20 cellular contexts compared by ENCODE assay signal in the genomic region with DNA sequence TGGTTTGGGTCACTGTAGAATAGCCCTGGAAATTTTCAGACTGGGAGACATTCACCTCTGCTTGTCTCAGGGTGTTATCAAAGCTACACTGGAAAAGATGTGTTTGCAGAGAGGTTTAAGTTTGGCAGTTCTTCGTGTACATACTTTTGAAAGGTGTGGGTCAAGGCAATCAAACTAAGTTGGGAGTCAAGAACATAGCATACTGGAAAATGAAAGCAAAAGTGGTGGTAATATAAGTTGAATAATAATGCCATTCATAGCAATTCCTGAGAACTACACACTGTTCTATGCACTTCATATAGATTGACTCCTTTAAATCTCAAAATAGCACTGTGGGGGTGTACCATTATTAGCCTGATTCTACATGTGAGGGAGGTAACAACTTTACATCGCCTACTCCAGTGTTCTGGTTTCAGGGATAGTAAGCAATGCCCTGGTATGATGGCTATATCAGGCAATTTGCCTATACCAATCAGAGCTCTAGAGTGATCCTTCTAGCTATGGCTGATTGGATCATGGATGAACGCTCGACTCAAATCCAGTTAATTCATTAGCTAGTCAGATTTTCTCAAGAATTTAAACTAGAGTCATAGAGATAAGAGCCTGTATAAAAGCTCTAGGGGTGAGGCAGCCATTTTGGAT. TPM values are rescaled to one million over a fixed set of nuclear protein-coding genes. Genes with fewer than 3 reads are reported as not detected.
DNase-seq lines count a peak whose midpoint lies in the region; ATAC-seq, FAIRE-seq and TF ChIP-seq lines count a peak whose summit lies in the region.
"Had no signal": no experiment of that assay in that cellular context is flagged by ENCODE, and none has a peak within 500 bp of the region (broad histone marks: within the 10 kb centered on the region; RNA-seq: fewer than 3 reads in every experiment).

No MANE protein-coding gene starts in this region.

- no peaks in the 10 kb centered on the region for H3K9me3 ChIP-seq in Karpas-422 (ENCODE audit: low read length)
- H3K9me3 ChIP-seq: right atrium auricular region, thyroid gland had no signal

- H3K36me3 ChIP-seq in Karpas-422 (ENCODE audit: insufficient read depth, low read length): no peaks in the 10 kb centered on the region
- H3K36me3 ChIP-seq: right atrium auricular region, thyroid gland, WERI-Rb-1 had no signal

- no peak for TF ChIP-seq CTCF in omental fat pad (IDR thresholded peaks at IDR 0.05)

- H3K79me2 ChIP-seq in Karpas-422 (ENCODE audit: low read length): no peaks in the 10 kb centered on the region

- no peak overlapping the region for H3K27ac ChIP-seq in Karpas-422 (ENCODE audit: low read length)
- H3K27ac ChIP-seq: right atrium auricular region, thyroid gland, WERI-Rb-1 had no signal

- intact Hi-C loops in activated T-helper 2 cell treated with anti-CD3 and anti-CD28 coated beads, Interferon-gamma antibody, Interleukin-2, Interleukin-4, amounts not matched to agents 10 μg/mL and 5 μg/mL and 100 μg/mL, durations not matched to agents 14 hours and 24 hours and 36 hours (cut with micrococcal nuclease): no loop called here

- peak; percentile 23 for FAIRE-seq in GM12891 (lab: Jason Lieb, UNC)
- FAIRE-seq: astrocyte, H54, HTR-8/SVneo had no signal

- no peak overlapping the region for H3K4me3 Mint-ChIP-seq in activated T-helper 2 cell treated with anti-CD3 and anti-CD28 coated beads, Interferon-gamma antibody, Interleukin-2, Interleukin-4, amounts not matched to agents 10 μg/mL and 5 μg/mL and 100 μg/mL, durations not matched to agents 14 hours and 24 hours and 36 hours (ENCODE audit: low read depth)
- no peak overlapping the region for H3K4me3 Mint-ChIP-seq in stimulated activated memory B cell treated with anti-CD40 and anti-IgM and Interleukin-4, amounts not matched to agents 10 μg/mL and 1 μg/mL and 100 μg/mL, for 72 hours

- H4K20me1 ChIP-seq in Karpas-422 (ENCODE audit: insufficient read depth, low read depth, low read length): no peaks in the 10 kb centered on the region

- H3K4me1 ChIP-seq in Karpas-422 (ENCODE audit: low read length): peaks cover 67% of the 10 kb centered on the region
- H3K4me1 ChIP-seq: right atrium auricular region, thyroid gland had no signal

- H3K36me3 Mint-ChIP-seq in activated T-helper 2 cell treated with anti-CD3 and anti-CD28 coated beads, Interferon-gamma antibody, Interleukin-2, Interleukin-4, amounts not matched to agents 10 μg/mL and 5 μg/mL and 100 μg/mL, durations not matched to agents 14 hours and 24 hours and 36 hours (ENCODE audit: low read depth): peaks cover 5% of the 10 kb centered on the region
- H3K36me3 Mint-ChIP-seq in stimulated activated memory B cell treated with anti-CD40 and anti-IgM and Interleukin-4, amounts not matched to agents 10 μg/mL and 1 μg/mL and 100 μg/mL, for 72 hours: no peaks in the 10 kb centered on the region

- H3K4me1 Mint-ChIP-seq in activated T-helper 2 cell treated with anti-CD3 and anti-CD28 coated beads, Interferon-gamma antibody, Interleukin-2, Interleukin-4, amounts not matched to agents 10 μg/mL and 5 μg/mL and 100 μg/mL, durations not matched to agents 14 hours and 24 hours and 36 hours (ENCODE audit: low read depth): peaks cover 78% of the 10 kb centered on the region
- H3K4me1 Mint-ChIP-seq in stimulated activated memory B cell treated with anti-CD40 and anti-IgM and Interleukin-4, amounts not matched to agents 10 μg/mL and 1 μg/mL and 100 μg/mL, for 72 hours: peaks cover 15% of the 10 kb centered on the region

- H3K4me2 ChIP-seq in Karpas-422 (ENCODE audit: low read depth, low read length, poor library complexity, severe bottlenecking): peak overlapping the region; percentile 68

- DNase-seq in GM12891 (ENCODE audit: insufficient read length, low spot score) (no peak), Karpas-422 (no peak), omental fat pad (ENCODE audit: low spot score) (no peak)
- no peak for DNase-seq in activated T-helper 2 cell treated with anti-CD3 and anti-CD28 coated beads, Interferon-gamma antibody, Interleukin-2, Interleukin-4, amounts not matched to agents 10 μg/mL and 5 μg/mL and 100 μg/mL, durations not matched to agents 14 hours and 24 hours and 36 hours (ENCODE audit: low spot score)
- DNase-seq: effector CD8-positive, alpha-beta T cell; EL; glutamatergic neuron; NCI-H1417 treated with DMSO at 0.1 percent for 48 hours; NCI-H2171; NCI-H69; SHP77 treated with DMSO at 0.1 percent for 48 hours; WERI-Rb-1 had no signal

- H2AFZ ChIP-seq in Karpas-422 (ENCODE audit: low read length): peak overlapping the region; percentile 24; the same call in 1 of the 2 replicates

- H3K9ac ChIP-seq in Karpas-422 (ENCODE audit: low read length): no peak overlapping the region

- H3K4me3 ChIP-seq in Karpas-422 (ENCODE audit: low read length): no peak overlapping the region
- H3K4me3 ChIP-seq: right atrium auricular region, thyroid gland had no signal

- H3K27ac Mint-ChIP-seq in activated T-helper 2 cell treated with anti-CD3 and anti-CD28 coated beads, Interferon-gamma antibody, Interleukin-2, Interleukin-4, amounts not matched to agents 10 μg/mL and 5 μg/mL and 100 μg/mL, durations not matched to agents 14 hours and 24 hours and 36 hours: peak overlapping the region; percentile 96
- H3K27ac Mint-ChIP-seq in stimulated activated memory B cell treated with anti-CD40 and anti-IgM and Interleukin-4, amounts not matched to agents 10 μg/mL and 1 μg/mL and 100 μg/mL, for 72 hours: no peak overlapping the region

- TF ChIP-seq POLR2A in GM12891 (IDR thresholded peaks at IDR 0.05; ENCODE audit: low read depth, low read length): no peak

- H3K9me3 Mint-ChIP-seq in activated T-helper 2 cell treated with anti-CD3 and anti-CD28 coated beads, Interferon-gamma antibody, Interleukin-2, Interleukin-4, amounts not matched to agents 10 μg/mL and 5 μg/mL and 100 μg/mL, durations not matched to agents 14 hours and 24 hours and 36 hours: no peaks in the 10 kb centered on the region
- peaks cover 4% of the 10 kb centered on the region for H3K9me3 Mint-ChIP-seq in stimulated activated memory B cell treated with anti-CD40 and anti-IgM and Interleukin-4, amounts not matched to agents 10 μg/mL and 1 μg/mL and 100 μg/mL, for 72 hours

- no peaks in the 10 kb centered on the region for H3K27me3 Mint-ChIP-seq in activated T-helper 2 cell treated with anti-CD3 and anti-CD28 coated beads, Interferon-gamma antibody, Interleukin-2, Interleukin-4, amounts not matched to agents 10 μg/mL and 5 μg/mL and 100 μg/mL, durations not matched to agents 14 hours and 24 hours and 36 hours (ENCODE audit: low read depth)
- H3K27me3 Mint-ChIP-seq in stimulated activated memory B cell treated with anti-CD40 and anti-IgM and Interleukin-4, amounts not matched to agents 10 μg/mL and 1 μg/mL and 100 μg/mL, for 72 hours: no peaks in the 10 kb centered on the region

- ATAC-seq in omental fat pad (ENCODE audit: low FRiP score): peak; percentile 42
- no peak for ATAC-seq in HG03439 (IDR thresholded peaks at IDR 0.05; ENCODE audit: unreplicated experiment)
- no peak for ATAC-seq in stimulated activated memory B cell treated with anti-CD40 and anti-IgM and Interleukin-4, amounts not matched to agents 10 μg/mL and 1 μg/mL and 100 μg/mL, for 72 hours
- ATAC-seq in GM19463 (IDR thresholded peaks at IDR 0.05; ENCODE audit: unreplicated experiment): no peak

- H3K9me2 ChIP-seq in Karpas-422 (replicated peaks; ENCODE audit: insufficient read depth, low read length): no peaks in the 10 kb centered on the region

- H3K27me3 ChIP-seq in Karpas-422 (ENCODE audit: low read length): no peaks in the 10 kb centered on the region
- H3K27me3 ChIP-seq: right atrium auricular region, thyroid gland had no signal

TF ChIP-seq in GM12891, 5 proteins besides CTCF, POLR2A, EP300 and RAD21:
- TF ChIP-seq TAF1 (IDR thresholded peaks at IDR 0.05; ENCODE audit: low read depth, low read length) (no peak), SPI1 (IDR thresholded peaks at IDR 0.05; ENCODE audit: low read depth, low read length) (no peak), POLR2AphosphoS5 (IDR thresholded peaks at IDR 0.05; ENCODE audit: low read depth, low read length) (no peak), PAX5 (IDR thresholded peaks at IDR 0.05; ENCODE audit: insufficient read depth, low read length, severe bottlenecking) (no peak), POU2F2 (IDR thresholded peaks at IDR 0.05; ENCODE audit: low read depth, low read length) (no peak)

RNA-seq across cellular contexts. Expression of gene RASGRP1, which starts 44.6 kb away (rescaled TPM):
- 6.3 TPM for polyA plus RNA-seq in GM12891 (2012; ENCODE audit: low read depth, missing spikeins)
- total RNA-seq in Karpas-422 (2014; rRNA removed; shearing (Covaris generic); ENCODE audit: low replicate concordance): 51.2 and 71.1 TPM in 2 replicates
- total RNA-seq in activated T-helper 2 cell treated with anti-CD3 and anti-CD28 coated beads, Interferon-gamma antibody, Interleukin-2, Interleukin-4, amounts not matched to agents 10 μg/mL and 5 μg/mL and 100 μg/mL, durations not matched to agents 14 hours and 24 hours and 36 hours: 108 and 113 TPM in 2 replicates
- 1 to 10 TPM in 3 of 4 donors, under 1 TPM in 1; 0.79 to 6.2 (median 1.9) TPM for total RNA-seq in omental fat pad
